Comparison of ENCODE assay signal across 8 cellular contexts in the genomic region with DNA sequence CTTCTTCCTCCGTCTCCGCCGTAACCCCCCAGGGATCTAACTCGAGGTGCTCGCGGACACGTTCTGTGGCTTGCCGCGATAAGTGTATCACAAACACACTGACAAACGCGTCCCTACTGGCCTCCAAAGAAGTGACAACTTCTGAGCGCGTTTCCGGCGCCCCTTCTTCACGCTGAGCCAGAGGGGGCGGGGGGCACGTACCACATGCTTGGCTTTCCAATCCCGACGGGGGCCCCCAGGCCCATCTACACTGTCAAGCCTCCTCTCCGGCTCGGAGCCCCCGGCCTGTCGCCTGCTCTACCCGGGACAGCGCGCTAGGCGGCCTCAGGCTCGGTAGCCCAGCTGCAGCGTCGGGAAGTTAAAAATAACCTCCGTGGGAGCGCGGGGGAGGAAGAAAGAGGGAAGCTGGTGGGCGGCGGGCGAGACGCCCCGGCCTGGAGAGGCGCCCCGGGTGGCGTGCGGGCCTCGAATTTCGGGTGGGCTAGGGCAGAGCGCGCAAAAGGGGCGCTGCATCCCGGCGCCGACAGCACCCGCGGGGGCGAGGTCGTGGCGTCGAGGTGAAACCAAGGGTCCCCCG. TPM values are rescaled to one million over a fixed set of nuclear protein-coding genes. Genes with fewer than 3 reads are reported as not detected.
DNase-seq lines count a peak whose midpoint lies in the region; ATAC-seq and TF ChIP-seq lines count a peak whose summit lies in the region.

No MANE protein-coding gene starts in this region.

- TF ChIP-seq CTCF in PC-3 (conservative IDR thresholded peaks at IDR 0.05; ENCODE audit: low read depth, low read length) (peak; percentile 45; the same call in 1 of the 2 replicates), right atrium auricular region (IDR thresholded peaks at IDR 0.05) (peak in 1 of 2 donors; percentile 45), gastrocnemius medialis (IDR thresholded peaks at IDR 0.05 in 4 of 5, conservative IDR thresholded peaks at IDR 0.05 in 1 of 5) (peak in 2 of 5 experiments; percentile 40 to 47)

- no peaks in the 10 kb centered on the region for H4K20me1 ChIP-seq in PC-3 (ENCODE audit: low read length)

- H3K27me3 ChIP-seq in PC-3 (ENCODE audit: low read length) (no peaks in the 10 kb centered on the region), right atrium auricular region (no peaks in the 10 kb centered on the region), gastrocnemius medialis (peaks cover 0 to 12% (median 5%) of the 10 kb centered on the region in 3 donors)

- H3K4me1 Mint-ChIP-seq in activated naive CD8-positive, alpha-beta T cell treated with anti-CD3 and anti-CD28 coated beads, Interleukin-2, amount 10 ng/mL, durations not matched to agents 7 days and 5 days, result peaks cover 5% of the 10 kb centered on the region

- H3K4me3 Mint-ChIP-seq in activated naive CD8-positive, alpha-beta T cell treated with anti-CD3 and anti-CD28 coated beads, Interleukin-2, amount 10 ng/mL, durations not matched to agents 7 days and 5 days, result peak overlapping the region; percentile 89

- H3K36me3 ChIP-seq in ES-I3 (ENCODE audit: insufficient read depth, low read length), result no peaks in the 10 kb centered on the region
- H3K36me3 ChIP-seq in PC-3 (ENCODE audit: low read depth, low read length), result no peaks in the 10 kb centered on the region
- no peaks in the 10 kb centered on the region for H3K36me3 ChIP-seq in right atrium auricular region
- no peaks in the 10 kb centered on the region for H3K36me3 ChIP-seq in gastrocnemius medialis

- no peaks in the 10 kb centered on the region for H3K9me3 Mint-ChIP-seq in activated naive CD8-positive, alpha-beta T cell treated with anti-CD3 and anti-CD28 coated beads, Interleukin-2, amount 10 ng/mL, durations not matched to agents 7 days and 5 days

- H3K9me2 ChIP-seq in PC-3 (replicated peaks; ENCODE audit: low read length), result no peaks in the 10 kb centered on the region

- intact Hi-C loops in PC-3 (cut with micrococcal nuclease) (no loop called here), gastrocnemius medialis (cut with DNase I; ENCODE audit: low total_unique reads) (no loop called here)

- H3K4me3 ChIP-seq in PC-3 (ENCODE audit: low read length), result peak overlapping the region; percentile 73
- peak overlapping the region; percentile 58 to 68 for H3K4me3 ChIP-seq in right atrium auricular region
- peak overlapping the region; percentile 44 to 69 (median 62) for H3K4me3 ChIP-seq in gastrocnemius medialis

- POLR2A ChIA-PET in HEK293T (lab: Yijun Ruan, JAX) (interaction anchor here (0.9 to 7.5 kb wide), 3 partner anchors 14 to 353 kb away, joined by 3 to 58 read pairs (median 6); a partner anchor contains a TSS), PC-3 (lab: Charles Lee; ENCODE audit: unreplicated experiment) (interaction anchor here (0.6 to 1.7 kb wide), 5 partner anchors 10 to 1511 kb away, joined by 3 to 8 read pairs (median 4); a partner anchor contains a TSS)
- POLR2A ChIA-PET in activated naive CD8-positive, alpha-beta T cell treated with anti-CD3 and anti-CD28 coated beads, Interleukin-2, amount 10 ng/mL, durations not matched to agents 7 days and 5 days (lab: Charles Lee), result interaction anchor here (1.0 to 6.1 kb wide), 6 partner anchors 13 to 192 kb away, joined by 3 to 63 read pairs (median 4); a partner anchor contains a TSS

- H3K4me1 ChIP-seq in ES-I3 (ENCODE audit: insufficient read depth, low read length) (peaks cover 2% of the 10 kb centered on the region), PC-3 (ENCODE audit: insufficient read depth, low read length) (peaks cover 21% of the 10 kb centered on the region), right atrium auricular region (peaks cover 0 to 37% of the 10 kb centered on the region in 2 donors), gastrocnemius medialis (peaks cover 21 to 29% of the 10 kb centered on the region in 2 donors)

- H3K9ac ChIP-seq in ES-I3 (ENCODE audit: low read depth, low read length) (peak overlapping the region; percentile 83), PC-3 (ENCODE audit: low read length) (peak overlapping the region; percentile 84)

- H3K4me2 ChIP-seq in PC-3 (ENCODE audit: low read length), result peak overlapping the region; percentile 100

- peaks cover 3% of the 10 kb centered on the region for H3K27me3 Mint-ChIP-seq in activated naive CD8-positive, alpha-beta T cell treated with anti-CD3 and anti-CD28 coated beads, Interleukin-2, amount 10 ng/mL, durations not matched to agents 7 days and 5 days

- H3K36me3 Mint-ChIP-seq in activated naive CD8-positive, alpha-beta T cell treated with anti-CD3 and anti-CD28 coated beads, Interleukin-2, amount 10 ng/mL, durations not matched to agents 7 days and 5 days, result no peaks in the 10 kb centered on the region

- CTCF ChIA-PET in HEK293T (lab: Yijun Ruan, JAX), result interaction anchor here (0.9 to 2.4 kb wide), 5 partner anchors 10 to 202 kb away, joined by 3 to 15 read pairs (median 3); no protein-coding TSS in a partner anchor
- CTCF ChIA-PET in PC-3 (lab: Charles Lee), result interaction anchor here (0.8 to 1.7 kb wide), 4 partner anchors 13 to 114 kb away, joined by 3 to 10 read pairs (median 4); a partner anchor contains a TSS

- no peaks in the 10 kb centered on the region for H3K9me3 ChIP-seq in ES-I3 (ENCODE audit: control insufficient read depth, insufficient read depth, low read length)
- no peaks in the 10 kb centered on the region for H3K9me3 ChIP-seq in PC-3 (ENCODE audit: low read length)
- H3K9me3 ChIP-seq in right atrium auricular region, result no peaks in the 10 kb centered on the region
- no peaks in the 10 kb centered on the region for H3K9me3 ChIP-seq in gastrocnemius medialis

- DNase-seq in HEK293T (ENCODE audit: extremely low spot score) (peak; percentile 64), PC-3 (peak; percentile 37), right atrium auricular region (ENCODE audit: low spot score) (no peak), gastrocnemius medialis (peak in 1 of 2 donors; percentile 30), NCI-H526 treated with DMSO at 0.1 percent for 48 hours (lab: John Stamatoyannopoulos, UW) (no peak)
- DNase-seq in activated naive CD8-positive, alpha-beta T cell treated with anti-CD3 and anti-CD28 coated beads, Interleukin-2, amount 10 ng/mL, durations not matched to agents 7 days and 5 days, result peak; percentile 78

- H3K27ac Mint-ChIP-seq in activated naive CD8-positive, alpha-beta T cell treated with anti-CD3 and anti-CD28 coated beads, Interleukin-2, amount 10 ng/mL, durations not matched to agents 7 days and 5 days, result peak overlapping the region; percentile 85

- H3K27ac ChIP-seq in PC-3 (ENCODE audit: low read length) (peak overlapping the region; percentile 25), right atrium auricular region (peak overlapping the region; percentile 87 to 94), gastrocnemius medialis (peak overlapping the region; percentile 64 to 79 (median 71))

- H2AFZ ChIP-seq in PC-3 (ENCODE audit: low read length), result peak overlapping the region; percentile 84

- ATAC-seq in PC-3, result peak; percentile 16
- peak; percentile 32 for ATAC-seq in activated naive CD8-positive, alpha-beta T cell treated with anti-CD3 and anti-CD28 coated beads, Interleukin-2, amount 10 ng/mL, durations not matched to agents 7 days and 5 days (ENCODE audit: low read depth)
- peak; percentile 34 for ATAC-seq in gastrocnemius medialis
- no peak for ATAC-seq in GM18861 (IDR thresholded peaks at IDR 0.05; ENCODE audit: unreplicated experiment)

- BruUV-seq in PC-3 (replicated peaks; lab: Mats Ljungman, UMichigan), result no TSS peak

- in situ Hi-C loops in gastrocnemius medialis (cut with MboI; ENCODE audit: low sequenced_read_pairs in 4 of 4), result no loop called here

- peaks cover 11% of the 10 kb centered on the region for H3K79me2 ChIP-seq in PC-3 (ENCODE audit: low read length)

- no peaks in the 10 kb centered on the region for H3F3A ChIP-seq in PC-3 (ENCODE audit: low read length, unreplicated experiment)

- TF ChIP-seq POLR2A in gastrocnemius medialis (IDR thresholded peaks at IDR 0.05), result no peak

TF ChIP-seq in HEK293T, 16 proteins besides CTCF, POLR2A, EP300 and RAD21:
- TF ChIP-seq L3MBTL2 (conservative IDR thresholded peaks at IDR 0.05) (peak; percentile 74), ELF4 (IDR thresholded peaks at IDR 0.05) (no peak)

RNA-seq across cellular contexts. Expression of a gene that starts 0.7 kb away (rescaled TPM):
- total RNA-seq in PC-3 (2014; rRNA removed) (54.2 and 59.7 TPM in 2 replicates), right atrium auricular region (10 to 100 TPM in 1 of 2 donors, 1 to 10 TPM in 1; 6.4 to 16.8 TPM), gastrocnemius medialis (1 to 10 TPM in 3 of 4 donors, under 1 TPM in 1; 0.66 to 5.0 (median 2.5) TPM)
- 1 to 10 TPM; 3.4 to 3.9 TPM for total RNA-seq in activated naive CD8-positive, alpha-beta T cell treated with anti-CD3 and anti-CD28 coated beads, Interleukin-2, amount 10 ng/mL, durations not matched to agents 7 days and 5 days

RNA-seq across cellular contexts. Expression of a gene that starts 30.0 kb away (rescaled TPM):
- total RNA-seq in PC-3 (2014; rRNA removed), result 43.9 and 47.8 TPM in 2 replicates
- total RNA-seq in activated naive CD8-positive, alpha-beta T cell treated with anti-CD3 and anti-CD28 coated beads, Interleukin-2, amount 10 ng/mL, durations not matched to agents 7 days and 5 days, result 10 to 100 TPM; 61.6 to 66.1 TPM
- 10 to 100 TPM; 33.7 to 34.0 TPM for total RNA-seq in right atrium auricular region
- total RNA-seq in gastrocnemius medialis, result 10 to 100 TPM; 10.2 to 23.4 (median 15.9) TPM

Comparison
In these comparisons a context has a peak if more than half of its experiments do, and no peak if none do; other contexts are left out.
1. DNase-seq: peak in HEK293T (single experiment), PC-3 (single experiment) and activated naive CD8-positive, alpha-beta T cell treated with anti-CD3 and anti-CD28 coated beads, Interleukin-2, amount 10 ng/mL, durations not matched to agents 7 days and 5 days (single experiment); none in right atrium auricular region (single experiment) and NCI-H526 treated with DMSO at 0.1 percent for 48 hours (single experiment).
2. H3K27ac ChIP-seq: peak in every context shown above with its lines; median percentile 90 in right atrium auricular region; 71 in gastrocnemius medialis; 25 in PC-3.
3. Peak in every context shown above with its lines, with median percentiles within 50 percentile points of each other: H3K4me3 ChIP-seq.